In the genomic region with DNA sequence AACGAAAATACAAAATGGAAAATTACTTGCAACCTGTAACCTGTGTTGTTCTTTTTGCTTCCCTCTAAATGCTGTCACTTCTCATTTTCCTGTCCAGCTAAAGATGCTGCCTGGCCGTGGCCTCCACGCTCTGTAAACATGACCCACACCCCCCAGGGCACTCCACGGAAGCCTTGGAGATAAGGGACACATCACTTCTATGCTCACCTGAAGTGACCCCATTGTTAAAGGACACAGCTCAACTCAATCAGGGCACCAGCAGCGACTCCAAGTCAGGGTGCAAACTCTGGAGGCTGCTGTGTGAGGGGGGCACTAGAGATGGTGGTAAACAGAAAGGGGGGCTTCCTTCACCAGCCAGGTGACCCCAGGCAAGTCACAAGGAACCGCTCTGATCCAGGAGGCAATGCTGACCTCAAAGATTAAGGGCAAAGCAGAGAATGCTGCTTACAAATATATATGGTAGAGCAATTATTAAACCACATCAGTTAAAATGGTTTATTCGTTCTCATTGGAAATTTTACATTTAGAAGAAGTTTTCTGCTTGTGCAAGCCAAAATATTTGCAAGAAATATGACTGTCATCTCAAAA, we compare ENCODE assay signal across 29 cellular contexts. TPM values are rescaled to one million over a fixed set of nuclear protein-coding genes. Genes with fewer than 3 reads are reported as not detected.
DNase-seq lines count a peak whose midpoint lies in the region; ATAC-seq and TF ChIP-seq lines count a peak whose summit lies in the region.
"Had no signal": no experiment of that assay in that cellular context is flagged by ENCODE, and none has a peak within 500 bp of the region (broad histone marks: within the 10 kb centered on the region; RNA-seq: fewer than 3 reads in every experiment).

No MANE protein-coding gene starts in this region.

- no peak overlapping the region for H3K4me2 ChIP-seq in trophoblast cell (ENCODE audit: low read length)
- H3K4me2 ChIP-seq: A549 had no signal

- no peak overlapping the region for H3K23ac ChIP-seq in trophoblast cell (ENCODE audit: low read length)

- peaks cover 72% of the 10 kb centered on the region for H3K36me3 ChIP-seq in endodermal cell (ENCODE audit: control insufficient read depth, insufficient read depth, low read length)
- H3K36me3 ChIP-seq in trophoblast cell (ENCODE audit: control insufficient read depth in 1 of 2, insufficient read depth in 2 of 2, low read length in 2 of 2): peaks cover 44% of the 10 kb centered on the region in 2 experiments

- no peak overlapping the region for H4K91ac ChIP-seq in trophoblast cell (ENCODE audit: low read depth, low read length)

- no peaks in the 10 kb centered on the region for H3K9me3 Mint-ChIP-seq in activated T-cell treated with anti-CD3 and anti-CD28 coated beads, Interleukin-2, amount 50 U/mL, for 24 hours
- no peaks in the 10 kb centered on the region for H3K9me3 Mint-ChIP-seq in activated T-cell treated with anti-CD3 and anti-CD28 coated beads, Interleukin-2, amount 50 U/mL, for 4 hours
- no peaks in the 10 kb centered on the region for H3K9me3 Mint-ChIP-seq in endodermal cell
- H3K9me3 Mint-ChIP-seq: CD8-positive, alpha-beta T cell had no signal

- no peak overlapping the region for H2BK12ac ChIP-seq in trophoblast cell (ENCODE audit: low read length)

- DNase-seq in activated T-cell treated with anti-CD3 and anti-CD28 coated beads, Interleukin-2, amount 50 U/mL, for 24 hours: no peak
- DNase-seq in activated T-cell treated with anti-CD3 and anti-CD28 coated beads, Interleukin-2, amount 50 U/mL, for 4 hours: no peak
- DNase-seq in RWPE1 (ENCODE audit: low spot score) (no peak), endodermal cell (no peak), trophoblast cell (peak in 1 of 2 donors; percentile 38), A172 (ENCODE audit: low spot score) (no peak), OCI-M2 (lab: John Stamatoyannopoulos, UW; ENCODE audit: unreplicated experiment) (no peak)
- DNase-seq: activated CD4-positive, alpha-beta T cell treated with anti-CD3 and anti-CD28 coated beads for 4 hours; activated T-cell treated with anti-CD3 and anti-CD28 coated beads, Interleukin-2, amount 50 U/mL, for 48 hours; AML-193; CD8-positive, alpha-beta T cell; central memory CD4-positive, alpha-beta T cell; dermis blood vessel endothelial cell; EL; kidney glomerular epithelial cell; mucosa of descending colon; NCI-H1436; NCI-H2081; NCI-H2227 treated with DMSO at 0.1 percent for 48 hours; NCI-H526; pancreas; SHP77 treated with DMSO at 0.1 percent for 48 hours; small intestine; stimulated activated naive CD4-positive, alpha-beta T cell treated with Interleukin-2 at 50 U/mL for 16 hours had no signal

- no peak overlapping the region for H2BK120ac ChIP-seq in trophoblast cell (ENCODE audit: insufficient read depth, low read length, poor library complexity)

- no peak overlapping the region for H4K12ac ChIP-seq in trophoblast cell (ENCODE audit: low read depth, low read length)

- ATAC-seq in activated T-cell treated with anti-CD3 and anti-CD28 coated beads, Interleukin-2, amount 50 U/mL, for 4 hours: no peak
- no peak for ATAC-seq in HG03095 (IDR thresholded peaks at IDR 0.05; ENCODE audit: unreplicated experiment)
- ATAC-seq: A549; CD8-positive, alpha-beta T cell; mucosa of descending colon; pancreas had no signal

- H3K4me1 Mint-ChIP-seq in activated T-cell treated with anti-CD3 and anti-CD28 coated beads, Interleukin-2, amount 50 U/mL, for 24 hours (ENCODE audit: low read depth): peaks cover 62% of the 10 kb centered on the region
- H3K4me1 Mint-ChIP-seq in activated T-cell treated with anti-CD3 and anti-CD28 coated beads, Interleukin-2, amount 50 U/mL, for 4 hours (ENCODE audit: low read depth): peaks cover 57% of the 10 kb centered on the region
- H3K4me1 Mint-ChIP-seq in endodermal cell: peaks cover 38% of the 10 kb centered on the region

- POLR2A ChIA-PET in RWPE1 (lab: Yijun Ruan, JAX; ENCODE audit: low non-redundant PET): no interaction called here

- WGBS in endodermal cell (ENCODE audit: insufficient coverage in 1 of 2, insufficient read length in 1 of 2), 2 experiments: 95 to 100% methylated on average over 3 to 7 of the region's 7 CpGs
- WGBS in trophoblast cell (ENCODE audit: extremely low coverage, insufficient coverage, insufficient read length): no CpG with 5 or more reads among the region's 7 CpGs

- no peak overlapping the region for H4K8ac ChIP-seq in trophoblast cell (ENCODE audit: low read depth, low read length)

- no peaks in the 10 kb centered on the region for H3K27me3 ChIP-seq in endodermal cell (ENCODE audit: control insufficient read depth, insufficient read depth, low read length, poor library complexity, severe bottlenecking)
- no peaks in the 10 kb centered on the region for H3K27me3 ChIP-seq in trophoblast cell (ENCODE audit: insufficient read depth, low read length)
- H3K27me3 ChIP-seq: pancreas had no signal

- peaks cover 79% of the 10 kb centered on the region for H3K36me3 Mint-ChIP-seq in activated T-cell treated with anti-CD3 and anti-CD28 coated beads, Interleukin-2, amount 50 U/mL, for 24 hours (ENCODE audit: low read depth)
- H3K36me3 Mint-ChIP-seq in activated T-cell treated with anti-CD3 and anti-CD28 coated beads, Interleukin-2, amount 50 U/mL, for 4 hours (ENCODE audit: insufficient read depth): peaks cover 24% of the 10 kb centered on the region
- peaks cover 49% of the 10 kb centered on the region for H3K36me3 Mint-ChIP-seq in endodermal cell (ENCODE audit: low read depth)

- H3K4me1 ChIP-seq in endodermal cell (ENCODE audit: control insufficient read depth, insufficient read depth, low read length) (peaks cover 18% of the 10 kb centered on the region), trophoblast cell (ENCODE audit: control insufficient read depth in 1 of 2, insufficient read depth in 2 of 2, low read length in 2 of 2) (peaks cover 3 to 4% of the 10 kb centered on the region in 2 experiments)

- H3K4ac ChIP-seq in trophoblast cell (ENCODE audit: low read depth, low read length): peak overlapping the region; percentile 22

- H3K14ac ChIP-seq in trophoblast cell (ENCODE audit: low read length): no peak overlapping the region

- no peaks in the 10 kb centered on the region for H3K79me1 ChIP-seq in trophoblast cell (ENCODE audit: low read length)

- no peaks in the 10 kb centered on the region for H3K27me3 Mint-ChIP-seq in activated T-cell treated with anti-CD3 and anti-CD28 coated beads, Interleukin-2, amount 50 U/mL, for 24 hours
- H3K27me3 Mint-ChIP-seq in activated T-cell treated with anti-CD3 and anti-CD28 coated beads, Interleukin-2, amount 50 U/mL, for 4 hours (ENCODE audit: low read depth): no peaks in the 10 kb centered on the region
- no peaks in the 10 kb centered on the region for H3K27me3 Mint-ChIP-seq in endodermal cell (ENCODE audit: insufficient read depth)

- H3K9ac ChIP-seq in endodermal cell (ENCODE audit: extremely low read depth, low read length, poor library complexity, severe bottlenecking): no peak overlapping the region
- no peak overlapping the region for H3K9ac ChIP-seq in trophoblast cell (ENCODE audit: low read length)

- H3K4me3 ChIP-seq in endodermal cell (ENCODE audit: low read length) (no peak overlapping the region), trophoblast cell (ENCODE audit: low read depth, low read length) (no peak overlapping the region)
- H3K4me3 ChIP-seq: A549, mucosa of descending colon, pancreas, thoracic aorta had no signal

- TF ChIP-seq CTCF in RWPE1 (conservative IDR thresholded peaks at IDR 0.05; ENCODE audit: low read depth) (no peak), endodermal cell (conservative IDR thresholded peaks at IDR 0.05) (no peak)

- H2AFZ ChIP-seq in trophoblast cell (ENCODE audit: insufficient read depth, low read length, poor library complexity): no peak overlapping the region

- H3K9me3 ChIP-seq in endodermal cell (ENCODE audit: control insufficient read depth, low read length) (no peaks in the 10 kb centered on the region), trophoblast cell (ENCODE audit: insufficient read depth, low read depth, low read length) (no peaks in the 10 kb centered on the region)
- H3K9me3 ChIP-seq: A549, mucosa of descending colon, pancreas, thoracic aorta had no signal

- CTCF ChIA-PET in RWPE1 (lab: Yijun Ruan, JAX): interaction anchor here (1.6 kb wide), 1 partner anchor 13 kb away, joined by 6 read pairs; no protein-coding TSS in a partner anchor

- H3K18ac ChIP-seq in trophoblast cell (ENCODE audit: low read length): no peak overlapping the region

- H3K27ac ChIP-seq in RWPE1: peak overlapping the region; percentile 35
- H3K27ac ChIP-seq in endodermal cell (ENCODE audit: low read depth, low read length): no peak overlapping the region
- H3K27ac ChIP-seq in trophoblast cell (ENCODE audit: low read depth, low read length): no peak overlapping the region
- H3K27ac ChIP-seq: A549, pancreas, thoracic aorta had no signal

- peak overlapping the region; percentile 84 for H3K27ac Mint-ChIP-seq in activated T-cell treated with anti-CD3 and anti-CD28 coated beads, Interleukin-2, amount 50 U/mL, for 24 hours
- peak overlapping the region; percentile 75 for H3K27ac Mint-ChIP-seq in endodermal cell
- H3K27ac Mint-ChIP-seq: CD8-positive, alpha-beta T cell had no signal

- H3K4me3 Mint-ChIP-seq in activated T-cell treated with anti-CD3 and anti-CD28 coated beads, Interleukin-2, amount 50 U/mL, for 24 hours: no peak overlapping the region
- H3K4me3 Mint-ChIP-seq in activated T-cell treated with anti-CD3 and anti-CD28 coated beads, Interleukin-2, amount 50 U/mL, for 4 hours: no peak overlapping the region
- H3K4me3 Mint-ChIP-seq in endodermal cell: no peak overlapping the region

- no peak overlapping the region for H2BK5ac ChIP-seq in trophoblast cell (ENCODE audit: low read depth, low read length, poor library complexity)

- H2AK5ac ChIP-seq in trophoblast cell (ENCODE audit: low read length): no peak overlapping the region

- H3K79me2 ChIP-seq in trophoblast cell (ENCODE audit: control insufficient read depth, insufficient read depth, low read length, poor library complexity): peaks cover 17% of the 10 kb centered on the region

RNA-seq across cellular contexts. Expression of gene DIDO1, which starts 13.2 kb away (rescaled TPM):
- total RNA-seq in activated T-cell treated with anti-CD3 and anti-CD28 coated beads, Interleukin-2, amount 50 U/mL, for 4 hours: 10 to 100 TPM; 44.9 to 49.9 (median 47.4) TPM
- total RNA-seq in endodermal cell: 10 to 100 TPM; 53.5 to 68.3 TPM
- polyA plus RNA-seq in endodermal cell (2013, experiment 1 of 2): 47.8 TPM
- 43.0 TPM for polyA plus RNA-seq in endodermal cell (2013, experiment 2 of 2)
- 31.7 and 32.7 TPM in 2 replicates for polyA plus RNA-seq in trophoblast cell (2013)
- 33.8 and 38.1 TPM in 2 replicates for total RNA-seq in A172 (2014; rRNA removed; shearing (Covaris generic))

RNA-seq across cellular contexts. Expression of gene GID8, which starts 24.8 kb away (rescaled TPM):
- total RNA-seq in activated T-cell treated with anti-CD3 and anti-CD28 coated beads, Interleukin-2, amount 50 U/mL, for 4 hours: 10 to 100 TPM; 42.7 to 52.9 (median 47.4) TPM
- 10 to 100 TPM; 51.5 to 52.1 TPM for total RNA-seq in endodermal cell
- polyA plus RNA-seq in endodermal cell (2013, experiment 1 of 2): 47.3 TPM
- polyA plus RNA-seq in endodermal cell (2013, experiment 2 of 2): 41.8 TPM
- 37.2 and 37.5 TPM in 2 replicates for polyA plus RNA-seq in trophoblast cell (2013)
- total RNA-seq in A172 (2014; rRNA removed; shearing (Covaris generic)): 25.8 and 28.9 TPM in 2 replicates

RNA-seq across cellular contexts. Expression of gene SLC17A9, which starts 39.4 kb away (rescaled TPM):
- total RNA-seq in activated T-cell treated with anti-CD3 and anti-CD28 coated beads, Interleukin-2, amount 50 U/mL, for 4 hours: 10 to 100 TPM in 2 of 3 donors, 1 to 10 TPM in 1; 6.8 to 16.1 (median 13.3) TPM
- 10 to 100 TPM in 1 of 2 donors, 1 to 10 TPM in 1; 8.9 to 10.2 TPM for total RNA-seq in endodermal cell
- 3.2 TPM for polyA plus RNA-seq in endodermal cell (2013, experiment 1 of 2)
- 3.4 TPM for polyA plus RNA-seq in endodermal cell (2013, experiment 2 of 2)
- 1.5 and 1.6 TPM in 2 replicates for polyA plus RNA-seq in trophoblast cell (2013)
- not detected in 2 replicates for total RNA-seq in A172 (2014; rRNA removed; shearing (Covaris generic))
- total RNA-seq: LHCN-M2 had no signal
- polyA plus RNA-seq: neural cell had no signal

RNA-seq across cellular contexts. Expression of gene TCFL5, which starts 51.5 kb away (rescaled TPM):
- total RNA-seq in activated T-cell treated with anti-CD3 and anti-CD28 coated beads, Interleukin-2, amount 50 U/mL, for 4 hours: 1 to 10 TPM; 4.4 to 4.9 (median 4.5) TPM
- total RNA-seq in endodermal cell: 10 to 100 TPM; 15.8 to 17.4 TPM
- 21.1 TPM for polyA plus RNA-seq in endodermal cell (2013, experiment 1 of 2)
- 22.4 TPM for polyA plus RNA-seq in endodermal cell (2013, experiment 2 of 2)
- 4.6 and 5.0 TPM in 2 replicates for polyA plus RNA-seq in trophoblast cell (2013)
- 23.7 and 24.1 TPM in 2 replicates for total RNA-seq in A172 (2014; rRNA removed; shearing (Covaris generic))
